8 cellular contexts compared by ENCODE assay signal in the genomic region with DNA sequence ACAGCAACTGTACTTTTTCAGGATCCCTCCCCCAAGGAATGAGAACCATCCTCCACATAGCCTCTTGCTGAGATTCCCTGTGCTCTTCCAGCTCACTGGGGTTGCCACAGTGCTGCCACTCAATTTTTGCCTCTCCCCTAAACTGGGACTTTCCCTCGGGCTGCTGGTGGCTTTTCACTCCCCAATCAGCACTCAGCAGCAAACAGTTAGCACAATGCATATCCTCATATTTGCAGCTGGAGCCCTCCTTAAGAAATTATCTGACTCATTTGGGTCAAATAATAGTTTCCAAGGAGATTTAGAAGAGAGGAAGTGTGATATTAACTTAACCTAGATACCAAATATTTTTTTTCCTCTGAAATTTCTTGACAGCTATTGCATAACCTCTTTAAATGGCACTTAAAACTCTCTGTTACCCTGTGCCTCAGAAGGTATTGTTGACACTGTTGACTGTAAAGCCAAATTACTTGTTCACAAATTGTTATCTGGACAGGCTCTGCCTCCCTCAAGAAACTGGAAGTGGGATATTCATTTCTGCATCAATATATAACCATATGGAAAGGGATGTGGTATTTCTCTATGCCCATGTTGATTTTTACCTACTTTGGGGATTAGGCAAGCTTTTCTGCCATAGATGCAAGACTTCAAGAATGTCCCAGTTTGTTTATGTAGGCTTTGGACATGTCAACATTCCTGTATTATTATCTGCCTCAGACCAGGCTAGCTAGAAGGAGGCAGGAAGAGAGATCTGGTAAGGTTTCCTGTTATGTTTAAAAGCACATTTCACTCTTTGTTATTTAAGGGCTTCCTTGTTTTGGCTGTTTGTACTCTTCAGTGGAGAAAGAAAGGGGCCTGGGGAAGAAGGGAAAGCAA. TPM values are rescaled to one million over a fixed set of nuclear protein-coding genes. Genes with fewer than 3 reads are reported as not detected.
DNase-seq lines count a peak whose midpoint lies in the region; ATAC-seq and TF ChIP-seq lines count a peak whose summit lies in the region.

No MANE protein-coding gene starts in this region.

- no peak overlapping the region for H2AK5ac ChIP-seq in neuronal stem cell (ENCODE audit: low read depth, low read length)

- DNase-seq in HFFc6 = peak; percentile 76
- peak; percentile 18 for DNase-seq in OCI-M1 (lab: John Stamatoyannopoulos, UW)
- DNase-seq in choroid plexus epithelial cell (ENCODE audit: low read depth) = peak; percentile 91
- peak in 4 of 10 donors; percentile 16 to 31 (median 20) for DNase-seq in naive thymus-derived CD8-positive, alpha-beta T cell
- DNase-seq in neuronal stem cell (ENCODE audit: low spot score) = no peak
- DNase-seq in D341Med (ENCODE audit: low spot score) = no peak
- no peak for DNase-seq in vagina (ENCODE audit: extremely low spot score in 2 of 2)

- no peak overlapping the region for H2BK15ac ChIP-seq in neuronal stem cell (ENCODE audit: low read length)

- H3K23ac ChIP-seq in neuronal stem cell (ENCODE audit: low read depth, low read length, poor library complexity) = no peak overlapping the region

- H3K9me3 Mint-ChIP-seq in HFFc6 = no peaks in the 10 kb centered on the region
- H3K9me3 Mint-ChIP-seq in naive thymus-derived CD8-positive, alpha-beta T cell = no peaks in the 10 kb centered on the region

- H3K27me3 Mint-ChIP-seq in HFFc6 (ENCODE audit: insufficient read depth) = peaks cover 3% of the 10 kb centered on the region
- H3K27me3 Mint-ChIP-seq in naive thymus-derived CD8-positive, alpha-beta T cell = no peaks in the 10 kb centered on the region

- peaks cover 96% of the 10 kb centered on the region for H3K4me1 Mint-ChIP-seq in HFFc6 (ENCODE audit: low read depth)
- peaks cover 48 to 66% (median 62%) of the 10 kb centered on the region in 4 donors for H3K4me1 Mint-ChIP-seq in naive thymus-derived CD8-positive, alpha-beta T cell

- POLR2A ChIA-PET in naive thymus-derived CD8-positive, alpha-beta T cell (lab: Charles Lee) = interaction anchor here (0.8 to 7.1 kb wide), 6 partner anchors 10 to 59 kb away, joined by 3 to 49 read pairs (median 7); a partner anchor contains a TSS

- no peak overlapping the region for H3K4me2 ChIP-seq in neuronal stem cell (ENCODE audit: insufficient read depth, low read length, poor library complexity, severe bottlenecking)

- peaks cover 78% of the 10 kb centered on the region for H3K36me3 Mint-ChIP-seq in HFFc6 (ENCODE audit: low read depth)
- H3K36me3 Mint-ChIP-seq in naive thymus-derived CD8-positive, alpha-beta T cell = peaks cover 0 to 16% (median 11%) of the 10 kb centered on the region in 3 donors

- H2AFZ ChIP-seq in neuronal stem cell (ENCODE audit: low read length) = no peak overlapping the region

- TF ChIP-seq CTCF in HFFc6 (IDR thresholded peaks at IDR 0.05) (no peak), choroid plexus epithelial cell (conservative IDR thresholded peaks at IDR 0.05; ENCODE audit: low read depth, low read length) (no peak), vagina (IDR thresholded peaks at IDR 0.05) (no peak)

- no peak overlapping the region for H3K4me3 ChIP-seq in choroid plexus epithelial cell (ENCODE audit: low read depth, low read length)
- H3K4me3 ChIP-seq in neuronal stem cell (ENCODE audit: low read length in 2 of 2) = no peak overlapping the region
- H3K4me3 ChIP-seq in vagina = no peak overlapping the region

- no peak overlapping the region for H3K18ac ChIP-seq in neuronal stem cell (ENCODE audit: low read length)

- H2BK5ac ChIP-seq in neuronal stem cell (ENCODE audit: low read length) = no peak overlapping the region

- no peak overlapping the region for H2BK120ac ChIP-seq in neuronal stem cell (ENCODE audit: low read depth, low read length)

- H3K4me3 Mint-ChIP-seq in HFFc6 = peak overlapping the region; percentile 49
- peak overlapping the region; percentile 8 to 78 (median 63) for H3K4me3 Mint-ChIP-seq in naive thymus-derived CD8-positive, alpha-beta T cell

- intact Hi-C loops in vagina (cut with DNase I) = no loop called here

- H4K91ac ChIP-seq in neuronal stem cell (ENCODE audit: low read depth, low read length, poor library complexity) = no peak overlapping the region

- no peak overlapping the region for H3K14ac ChIP-seq in neuronal stem cell (ENCODE audit: low read length)

- H3K27ac ChIP-seq in neuronal stem cell (replicated peaks; ENCODE audit: low read length) (no peak overlapping the region), vagina (no peak overlapping the region)

- H3K27me3 ChIP-seq in neuronal stem cell (ENCODE audit: control insufficient read depth in 3 of 3, insufficient read depth in 3 of 3, low read depth in 1 of 3, low read length in 3 of 3) (no peaks in the 10 kb centered on the region), vagina (no peaks in the 10 kb centered on the region)

- H2BK12ac ChIP-seq in neuronal stem cell (ENCODE audit: low read length) = no peak overlapping the region

- H3K79me1 ChIP-seq in neuronal stem cell (ENCODE audit: low read depth, low read length) = no peaks in the 10 kb centered on the region

- ATAC-seq in GM18505 (IDR thresholded peaks at IDR 0.05; ENCODE audit: unreplicated experiment) = peak; percentile 90
- ATAC-seq in naive thymus-derived CD8-positive, alpha-beta T cell = peak; percentile 92 to 95

- H3K9me3 ChIP-seq in neuronal stem cell (replicated peaks in 1 of 2; ENCODE audit: control insufficient read depth in 2 of 2, insufficient read depth in 1 of 2, low read depth in 1 of 2, low read length in 2 of 2) (no peaks in the 10 kb centered on the region), vagina (no peaks in the 10 kb centered on the region)

- H4K8ac ChIP-seq in neuronal stem cell (ENCODE audit: low read depth, low read length) = no peak overlapping the region

- H3K9ac ChIP-seq in neuronal stem cell (ENCODE audit: low read depth, low read length, poor library complexity) = no peak overlapping the region

- no peak overlapping the region for H3K4ac ChIP-seq in neuronal stem cell (ENCODE audit: low read length)

- peak overlapping the region; percentile 78 for H3K27ac Mint-ChIP-seq in HFFc6
- peak overlapping the region; percentile 66 to 94 (median 88) for H3K27ac Mint-ChIP-seq in naive thymus-derived CD8-positive, alpha-beta T cell

- no peak for TF ChIP-seq POLR2A in GM18505 (IDR thresholded peaks at IDR 0.05; ENCODE audit: borderline replicate concordance, extremely low read depth, insufficient read depth, insufficient read length)
- no peak for TF ChIP-seq POLR2A in vagina (IDR thresholded peaks at IDR 0.05)

- H3K36me3 ChIP-seq in neuronal stem cell (replicated peaks in 1 of 2; ENCODE audit: control insufficient read depth in 2 of 2, insufficient read depth in 2 of 2, low read length in 2 of 2) (peaks cover 17 to 96% of the 10 kb centered on the region in 2 donors), vagina (no peaks in the 10 kb centered on the region)

- no CpG with 5 or more reads among the region's 1 CpG for WGBS in neuronal stem cell (ENCODE audit: extremely low coverage in 2 of 2, insufficient read length in 2 of 2, insufficient replicate concordance in 1 of 2), 2 donors

- H3K4me1 ChIP-seq in neuronal stem cell (ENCODE audit: control insufficient read depth in 2 of 2, insufficient read depth in 1 of 2, low read depth in 1 of 2, low read length in 2 of 2) (peaks cover 6 to 7% of the 10 kb centered on the region in 2 donors), vagina (peaks cover 24% of the 10 kb centered on the region)

RNA-seq across cellular contexts. Expression of a gene that starts 58.0 kb away (rescaled TPM):
- 100 to 1,000 TPM; 563 to 907 (median 620) TPM for total RNA-seq in HFFc6 (2021; fragmentation: NEBNext Ultra II Directional; extraction: Animal tissue kit (Norgen Biotek cat#: 25700))
- 10 to 100 TPM; 50.7 to 56.7 TPM for total RNA-seq in naive thymus-derived CD8-positive, alpha-beta T cell
- 10 to 100 TPM; 44.8 to 49.5 (median 46.0) TPM for polyA plus RNA-seq in naive thymus-derived CD8-positive, alpha-beta T cell
- 204 TPM for polyA plus RNA-seq in neuronal stem cell (2013, experiment 1 of 2)
- 218 TPM for polyA plus RNA-seq in neuronal stem cell (2013, experiment 2 of 2)
- 111 TPM for total RNA-seq in vagina

Comparison
In these comparisons a context has a peak if more than half of its experiments do, and no peak if none do; other contexts are left out.
1. DNase-seq: peak in HFFc6 (single experiment), OCI-M1 (single experiment) and choroid plexus epithelial cell (single experiment); none in neuronal stem cell (single experiment), D341Med (single experiment) and vagina (0 of 2).